In the genomic region with DNA sequence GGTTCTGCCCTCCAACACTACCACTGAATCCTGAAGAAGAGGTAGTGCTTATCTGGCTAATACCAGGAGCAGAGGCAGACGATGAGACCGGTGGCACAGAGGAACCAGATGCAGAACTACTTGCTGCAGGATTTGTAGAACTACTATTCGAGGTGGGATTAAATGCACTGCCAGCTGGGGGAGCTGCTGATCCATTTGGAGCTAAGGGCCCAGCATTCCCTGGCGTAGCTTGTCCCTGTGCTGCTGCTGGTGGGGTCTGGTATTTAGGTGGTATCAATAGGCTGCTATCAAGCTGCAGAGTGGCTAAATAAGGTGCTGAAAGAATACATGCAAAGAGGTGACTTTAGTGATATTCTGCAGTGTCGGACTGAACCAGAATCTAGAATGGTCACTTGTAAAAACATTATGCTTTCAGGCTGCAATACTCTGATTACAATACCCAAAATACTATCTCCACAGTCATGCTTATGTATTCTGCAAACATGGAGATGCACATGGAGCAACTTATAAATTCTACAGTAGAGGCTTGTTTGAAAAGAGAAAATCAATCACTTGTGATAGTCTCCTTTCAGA, we compare ENCODE assay signal across 9 cellular contexts.
A peak's percentile ranks its signal among the peaks of the same experiment; 100 is the strongest.
DNase-seq lines count a peak whose midpoint lies in the region; ATAC-seq and TF ChIP-seq lines count a peak whose summit lies in the region.
"Had no signal": no experiment of that assay in that cellular context is flagged by ENCODE, and none has a peak within 500 bp of the region (broad histone marks: within the 10 kb centered on the region; RNA-seq: fewer than 3 reads in every experiment).

No MANE protein-coding gene starts in this region.

- peaks cover under 1 to 8% (median 2%) of the 10 kb centered on the region in 4 donors for H3K4me1 Mint-ChIP-seq in naive thymus-derived CD8-positive, alpha-beta T cell

- no peaks in the 10 kb centered on the region for H3K4me1 ChIP-seq in OCI-LY7 (ENCODE audit: insufficient read depth, low read length, poor library complexity, severe bottlenecking)

- no TSS peak for BruUV-seq in OCI-LY7 (replicated peaks; lab: Mats Ljungman, UMichigan)

- H3K36me3 Mint-ChIP-seq in naive thymus-derived CD8-positive, alpha-beta T cell, result peaks cover 0 to 78% (median 32%) of the 10 kb centered on the region in 3 donors

- no peak overlapping the region for H3K4me3 Mint-ChIP-seq in naive thymus-derived CD8-positive, alpha-beta T cell

- CTCF ChIA-PET in OCI-LY7 (lab: Charles Lee; ENCODE audit: unreplicated experiment), result no interaction called here

- no peaks in the 10 kb centered on the region for H3K9me2 ChIP-seq in OCI-LY7 (ENCODE audit: insufficient read depth, low read length)

- peak overlapping the region in 1 of 10 donors; percentile 52 for H3K27ac Mint-ChIP-seq in naive thymus-derived CD8-positive, alpha-beta T cell

- H3K9me3 ChIP-seq in OCI-LY7 (ENCODE audit: low read length), result no peaks in the 10 kb centered on the region

- no peaks in the 10 kb centered on the region for H3K79me2 ChIP-seq in OCI-LY7 (ENCODE audit: insufficient read depth, low read depth, low read length)

- H3K4me3 ChIP-seq in OCI-LY7 (ENCODE audit: low read depth, low read length, poor library complexity, severe bottlenecking), result no peak overlapping the region

- no peaks in the 10 kb centered on the region for H4K20me1 ChIP-seq in OCI-LY7 (ENCODE audit: insufficient read depth, low read length)

- no peak overlapping the region for H3K4me2 ChIP-seq in OCI-LY7 (ENCODE audit: low read length)

- H3K9me3 Mint-ChIP-seq in naive thymus-derived CD8-positive, alpha-beta T cell, result no peaks in the 10 kb centered on the region

- H3K27me3 Mint-ChIP-seq in naive thymus-derived CD8-positive, alpha-beta T cell, result no peaks in the 10 kb centered on the region

- no peak overlapping the region for H2AFZ ChIP-seq in OCI-LY7 (ENCODE audit: low read length)

- peaks cover 19% of the 10 kb centered on the region; the same call in 1 of the 2 replicates for H3K36me3 ChIP-seq in OCI-LY7 (ENCODE audit: insufficient read depth, low read length)

- POLR2A ChIA-PET in OCI-LY7 (lab: Charles Lee), result no interaction called here
- POLR2A ChIA-PET in naive thymus-derived CD8-positive, alpha-beta T cell (lab: Charles Lee), result no interaction called here

- intact Hi-C loops in OCI-LY7 (cut with micrococcal nuclease; ENCODE audit: unreplicated experiment), result no loop called here

- ATAC-seq in naive thymus-derived CD8-positive, alpha-beta T cell, result no peak
- no peak for ATAC-seq in GM18867 (IDR thresholded peaks at IDR 0.05; ENCODE audit: unreplicated experiment)

- H3K27ac ChIP-seq in OCI-LY7 (ENCODE audit: low read depth, low read length, poor library complexity, severe bottlenecking), result no peak overlapping the region

- TF ChIP-seq CTCF in AG09319 (IDR thresholded peaks at IDR 0.05; ENCODE audit: low read depth, low read length) (peak; percentile 27), OCI-LY7 (conservative IDR thresholded peaks at IDR 0.05; ENCODE audit: low read length) (peak; percentile 63)

- DNase-seq in AG09319 (ENCODE audit: extremely low read depth, low read depth), result no peak
- DNase-seq in ELF-1 (ENCODE audit: low read depth, low spot score), result peak; percentile 69
- peak; percentile 4 for DNase-seq in OCI-LY7 (ENCODE audit: low spot score)
- peak; percentile 6 for DNase-seq in glomerular visceral epithelial cell (ENCODE audit: extremely low spot score)
- no peak for DNase-seq in occipital lobe (lab: John Stamatoyannopoulos, UW)
- no peak for DNase-seq in COR-L47 (lab: John Stamatoyannopoulos, UW)
- DNase-seq in naive thymus-derived CD8-positive, alpha-beta T cell, result no peak
- DNase-seq: OCI-M1 had no signal

Comparison
In these comparisons a context has a peak if more than half of its experiments do, and no peak if none do; other contexts are left out.
1. DNase-seq: peak in ELF-1 (single experiment), OCI-LY7 (single experiment) and glomerular visceral epithelial cell (single experiment); none in AG09319 (single experiment), occipital lobe (single experiment), COR-L47 (single experiment) and naive thymus-derived CD8-positive, alpha-beta T cell (0 of 10).